ENCODE assay signal across 1 cellular context in genomic region chr17:64129765-64130558, GRCh38.
TF ChIP-seq lines count a peak whose summit lies in the region.

Gene ERN1, minus strand, starts transcription at chr17:64130144. Its CDS starts 115 bp downstream, at chr17:64130029.

TF ChIP-seq in K562, 482 proteins besides CTCF, POLR2A, EP300 and RAD21 (continued from another document and continues in another):
- TF ChIP-seq SFPQ (IDR thresholded peaks at IDR 0.05; ENCODE audit: low read depth, low read length) (no peak), PCBP1 (IDR thresholded peaks at IDR 0.05; ENCODE audit: low read depth, low read length, poor library complexity, severe bottlenecking) (no peak), TCFL5 (CRISPR knock-in tag; conservative IDR thresholded peaks at IDR 0.05) (no peak), MAFK (IDR thresholded peaks at IDR 0.05; ENCODE audit: low read length) (no peak), PHB (CRISPR knock-in tag; IDR thresholded peaks at IDR 0.05) (no peak), NFE2L1 (tag; IDR thresholded peaks at IDR 0.05; ENCODE audit: borderline replicate concordance, low read depth) (no peak), MYC (IDR thresholded peaks at IDR 0.05; ENCODE audit: low read depth, low read length) (peak; percentile 51; the same call in 1 of the 2 replicates), MYC (CRISPR knock-in tag; IDR thresholded peaks at IDR 0.05; ENCODE audit: borderline replicate concordance, low read depth) (no peak), ZNF444 (CRISPR knock-in tag; IDR thresholded peaks at IDR 0.05) (no peak), MCM3 (IDR thresholded peaks at IDR 0.05) (no peak), SP1 (CRISPR knock-in tag; IDR thresholded peaks at IDR 0.05) (peak; percentile 67), ELK1 (CRISPR knock-in tag; IDR thresholded peaks at IDR 0.05) (no peak), USF2 (CRISPR knock-in tag; IDR thresholded peaks at IDR 0.05) (no peak), ZNF408 (CRISPR knock-in tag; IDR thresholded peaks at IDR 0.05; ENCODE audit: low read depth) (no peak), ZNF24 (IDR thresholded peaks at IDR 0.05) (peak; percentile 56; the same call in 1 of the 2 replicates), ZZZ3 (IDR thresholded peaks at IDR 0.05) (no peak), ZBTB33 (CRISPR knock-in tag; IDR thresholded peaks at IDR 0.05) (no peak), CHD4 (IDR thresholded peaks at IDR 0.05; ENCODE audit: insufficient read depth, insufficient replicate concordance, low read depth, low read length, poor library complexity, severe bottlenecking) (no peak), SRSF9 (IDR thresholded peaks at IDR 0.05; ENCODE audit: borderline replicate concordance, low read depth, low read length) (no peak), POLR2G (IDR thresholded peaks at IDR 0.05; ENCODE audit: low read depth, low read length) (peak; percentile 99), ZNF23 (CRISPR knock-in tag; IDR thresholded peaks at IDR 0.05) (no peak), POLR3A (IDR thresholded peaks at IDR 0.05; ENCODE audit: borderline replicate concordance, extremely low read depth, insufficient read depth, insufficient read length) (no peak), MAZ (CRISPR knock-in tag; conservative IDR thresholded peaks at IDR 0.05 in 1 of 2, IDR thresholded peaks at IDR 0.05 in 1 of 2) (peak; percentile 73 to 94), THAP7 (CRISPR knock-in tag; IDR thresholded peaks at IDR 0.05) (no peak), TCF3 (CRISPR knock-in tag; IDR thresholded peaks at IDR 0.05) (peak; percentile 56; the same call in 1 of the 2 replicates), ETV6 (IDR thresholded peaks at IDR 0.05; ENCODE audit: borderline replicate concordance in 1 of 2, low read depth in 2 of 2, low read length in 1 of 2) (no peak), ETV6 (CRISPR knock-in tag; IDR thresholded peaks at IDR 0.05; ENCODE audit: borderline replicate concordance) (0 out of 2 replicates have a peak, but pooled peaks have one; percentile 55), TFAM (CRISPR knock-in tag; conservative IDR thresholded peaks at IDR 0.05) (no peak), ID3 (CRISPR knock-in tag; IDR thresholded peaks at IDR 0.05) (no peak), ID3 (tag; IDR thresholded peaks at IDR 0.05) (0 out of 2 replicates have a peak, but pooled peaks have one; percentile 63), HES1 (IDR thresholded peaks at IDR 0.05; ENCODE audit: low read depth) (no peak), ZNF512 (tag; IDR thresholded peaks at IDR 0.05) (no peak), SMAD2 (IDR thresholded peaks at IDR 0.05; ENCODE audit: low read depth, low read length) (no peak), CBFA2T3 (IDR thresholded peaks at IDR 0.05) (no peak), PREB (CRISPR knock-in tag; IDR thresholded peaks at IDR 0.05) (no peak), POLR2AphosphoS2 (IDR thresholded peaks at IDR 0.05; ENCODE audit: low read length) (no peak; the same call in 1 of the 2 replicates), AFF1 (IDR thresholded peaks at IDR 0.05; ENCODE audit: low read depth in 1 of 2, partially characterized antibody in 2 of 2) (no peak), DEAF1 (CRISPR knock-in tag; IDR thresholded peaks at IDR 0.05) (no peak), CHAMP1 (IDR thresholded peaks at IDR 0.05) (no peak), CREB3 (tag; conservative IDR thresholded peaks at IDR 0.05; ENCODE audit: low read depth) (no peak)
